Comparison of ENCODE assay signal across 1 cellular context in genomic region chr20:50405915-50406609, GRCh38.
TF ChIP-seq lines count a peak whose summit lies in the region.

No MANE protein-coding gene starts in this region.

TF ChIP-seq in HepG2, 621 proteins besides CTCF, POLR2A, EP300 and RAD21 (continued from another document and continues in another):
- no peak; the same call in 1 of the 2 replicates for TF ChIP-seq ZNF800 (CRISPR knock-in tag; IDR thresholded peaks at IDR 0.05)
- peak; percentile 85; the same call in 1 of the 2 replicates for TF ChIP-seq ZBTB49 (CRISPR knock-in tag; IDR thresholded peaks at IDR 0.05; ENCODE audit: borderline replicate concordance)
- TF ChIP-seq ZNF782 (CRISPR knock-in tag; IDR thresholded peaks at IDR 0.05; ENCODE audit: borderline replicate concordance) = no peak
- TF ChIP-seq KAT7 (CRISPR knock-in tag; IDR thresholded peaks at IDR 0.05; ENCODE audit: borderline replicate concordance) = no peak; the same call in 1 of the 2 replicates
- peak; percentile 36 for TF ChIP-seq REPIN1 (CRISPR knock-in tag; IDR thresholded peaks at IDR 0.05; ENCODE audit: borderline replicate concordance, low read depth)
- no peak for TF ChIP-seq ZNF552 (CRISPR knock-in tag; IDR thresholded peaks at IDR 0.05; ENCODE audit: borderline replicate concordance)
- no peak for TF ChIP-seq XRCC5 (optimal IDR thresholded peaks at IDR 0.05; ENCODE audit: low read length)
- TF ChIP-seq SUZ12 (IDR thresholded peaks at IDR 0.05; ENCODE audit: low read depth, low read length) = no peak
- no peak for TF ChIP-seq ZNF576 (CRISPR knock-in tag; IDR thresholded peaks at IDR 0.05)
- TF ChIP-seq CERS6 (CRISPR knock-in tag; IDR thresholded peaks at IDR 0.05) = no peak
- TF ChIP-seq NCOR1 (IDR thresholded peaks at IDR 0.05; ENCODE audit: borderline replicate concordance, low read length) = peak; percentile 81; the same call in 1 of the 2 replicates
- TF ChIP-seq ZNF496 (CRISPR knock-in tag; IDR thresholded peaks at IDR 0.05; ENCODE audit: insufficient replicate concordance) = no peak
- TF ChIP-seq UBTF (CRISPR knock-in tag; IDR thresholded peaks at IDR 0.05) = no peak
- TF ChIP-seq ZNF557 (CRISPR knock-in tag; IDR thresholded peaks at IDR 0.05) = no peak
- no peak; the same call in 1 of the 2 replicates for TF ChIP-seq ZNF788 (CRISPR knock-in tag; IDR thresholded peaks at IDR 0.05; ENCODE audit: borderline replicate concordance)
- TF ChIP-seq ZNF530 (CRISPR knock-in tag; IDR thresholded peaks at IDR 0.05; ENCODE audit: low read depth) = no peak
- TF ChIP-seq ZNF740 (CRISPR knock-in tag; IDR thresholded peaks at IDR 0.05) = 0 out of 2 replicates have a peak, but pooled peaks have one; percentile 54
- no peak for TF ChIP-seq NFE2L1 (CRISPR knock-in tag; IDR thresholded peaks at IDR 0.05; ENCODE audit: borderline replicate concordance)
- TF ChIP-seq SATB2 (CRISPR knock-in tag; IDR thresholded peaks at IDR 0.05) = no peak
- TF ChIP-seq ZNF883 (CRISPR knock-in tag; IDR thresholded peaks at IDR 0.05; ENCODE audit: not compliant biosample characterization) = no peak
- TF ChIP-seq SP1 (IDR thresholded peaks at IDR 0.05) = no peak
- peak; percentile 45; the same call in 1 of the 2 replicates for TF ChIP-seq SP1 (CRISPR knock-in tag; IDR thresholded peaks at IDR 0.05)
- TF ChIP-seq THYN1 (CRISPR knock-in tag; IDR thresholded peaks at IDR 0.05; ENCODE audit: borderline replicate concordance, low read depth) = no peak
- TF ChIP-seq PAXIP1 (CRISPR knock-in tag; conservative IDR thresholded peaks at IDR 0.05) = peak; percentile 91
- 0 out of 2 replicates have a peak, but pooled peaks have one; percentile 23 for TF ChIP-seq KMT2B (CRISPR knock-in tag; IDR thresholded peaks at IDR 0.05)
- TF ChIP-seq SYNCRIP (IDR thresholded peaks at IDR 0.05; ENCODE audit: insufficient read depth, low read depth, low read length) = no peak
- TF ChIP-seq ZNF143 (CRISPR knock-in tag; IDR thresholded peaks at IDR 0.05) = no peak
- TF ChIP-seq HMGA1 (CRISPR knock-in tag; conservative IDR thresholded peaks at IDR 0.05) = no peak
- no peak for TF ChIP-seq ZNF546 (CRISPR knock-in tag; conservative IDR thresholded peaks at IDR 0.05)
- no peak for TF ChIP-seq MTF2 (CRISPR knock-in tag; IDR thresholded peaks at IDR 0.05; ENCODE audit: borderline replicate concordance)
- no peak for TF ChIP-seq SIN3B (IDR thresholded peaks at IDR 0.05; ENCODE audit: low read length)
- TF ChIP-seq CBX5 (CRISPR knock-in tag; IDR thresholded peaks at IDR 0.05; ENCODE audit: borderline replicate concordance) = peak; percentile 77
- peak; percentile 70 for TF ChIP-seq HNF1B (CRISPR knock-in tag; IDR thresholded peaks at IDR 0.05)
- peak; percentile 95; the same call in 1 of the 2 replicates for TF ChIP-seq ZBTB3 (CRISPR knock-in tag; IDR thresholded peaks at IDR 0.05; ENCODE audit: borderline replicate concordance, low read depth)
- no peak for TF ChIP-seq ZFP36L2 (CRISPR knock-in tag; IDR thresholded peaks at IDR 0.05)
- TF ChIP-seq ISL2 (CRISPR knock-in tag; IDR thresholded peaks at IDR 0.05) = peak; percentile 95
- TF ChIP-seq ZNF432 (CRISPR knock-in tag; IDR thresholded peaks at IDR 0.05; ENCODE audit: borderline replicate concordance) = no peak
- TF ChIP-seq RFX1 (IDR thresholded peaks at IDR 0.05) = no peak
- TF ChIP-seq HNRNPK (IDR thresholded peaks at IDR 0.05; ENCODE audit: low read depth, low read length, poor library complexity, severe bottlenecking) = no peak
- no peak for TF ChIP-seq ZNF275 (CRISPR knock-in tag; IDR thresholded peaks at IDR 0.05; ENCODE audit: borderline replicate concordance)
- TF ChIP-seq PRDM15 (CRISPR knock-in tag; IDR thresholded peaks at IDR 0.05) = no peak
- no peak for TF ChIP-seq ZFAT (CRISPR knock-in tag; conservative IDR thresholded peaks at IDR 0.05)
- no peak for TF ChIP-seq AKAP8 (CRISPR knock-in tag; IDR thresholded peaks at IDR 0.05)
- 0 out of 2 replicates have a peak, but pooled peaks have one; percentile 59 for TF ChIP-seq ZNF749 (CRISPR knock-in tag; IDR thresholded peaks at IDR 0.05; ENCODE audit: borderline replicate concordance)
- TF ChIP-seq ZNF441 (CRISPR knock-in tag; IDR thresholded peaks at IDR 0.05; ENCODE audit: borderline replicate concordance) = no peak
- TF ChIP-seq RFX5 (IDR thresholded peaks at IDR 0.05; ENCODE audit: low read depth, low read length) = no peak
- peak; percentile 85; the same call in 1 of the 2 replicates for TF ChIP-seq ZNF878 (CRISPR knock-in tag; IDR thresholded peaks at IDR 0.05)
